1 cellular context compared by ENCODE assay signal in the genomic region with DNA sequence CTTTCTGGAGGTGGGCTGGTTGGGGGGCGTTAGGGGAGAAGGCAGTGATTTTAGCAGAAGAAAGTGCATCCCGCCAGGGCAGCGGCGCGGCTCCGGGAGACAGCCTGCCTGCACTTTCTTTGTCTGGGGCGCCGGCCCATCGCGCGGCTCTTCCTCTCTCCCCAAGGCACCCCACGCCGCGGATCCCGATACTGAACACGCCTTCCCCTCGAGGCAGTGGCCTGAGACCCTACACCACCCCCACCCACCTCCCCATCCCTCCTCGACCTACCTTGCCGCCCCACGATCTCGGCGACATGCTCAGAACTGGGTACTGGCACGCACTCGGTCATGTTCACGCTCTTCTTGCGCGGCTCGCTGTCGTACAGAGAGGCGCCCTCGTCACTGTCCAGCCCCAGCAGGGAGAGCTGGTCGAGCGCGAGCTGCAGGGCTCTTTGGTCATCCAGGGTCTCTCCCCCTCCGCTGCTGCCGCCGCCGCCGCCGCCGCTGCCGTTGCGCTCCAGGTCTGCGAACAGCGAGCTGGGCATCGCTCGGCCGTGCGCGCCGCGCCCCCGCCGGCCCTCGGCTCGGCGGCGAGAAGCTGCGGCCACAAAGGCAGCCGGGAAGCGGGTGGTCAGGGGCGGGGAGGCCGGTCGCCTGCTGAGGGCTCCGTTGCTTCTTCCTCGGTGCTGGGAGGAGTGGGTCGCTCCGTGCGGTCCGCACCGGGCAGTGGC.
TF ChIP-seq lines count a peak whose summit lies in the region.

No MANE protein-coding gene starts in this region.

TF ChIP-seq in HepG2, 621 proteins besides CTCF, POLR2A, EP300 and RAD21 (continued from another document):
- TF ChIP-seq, protein P1, sequence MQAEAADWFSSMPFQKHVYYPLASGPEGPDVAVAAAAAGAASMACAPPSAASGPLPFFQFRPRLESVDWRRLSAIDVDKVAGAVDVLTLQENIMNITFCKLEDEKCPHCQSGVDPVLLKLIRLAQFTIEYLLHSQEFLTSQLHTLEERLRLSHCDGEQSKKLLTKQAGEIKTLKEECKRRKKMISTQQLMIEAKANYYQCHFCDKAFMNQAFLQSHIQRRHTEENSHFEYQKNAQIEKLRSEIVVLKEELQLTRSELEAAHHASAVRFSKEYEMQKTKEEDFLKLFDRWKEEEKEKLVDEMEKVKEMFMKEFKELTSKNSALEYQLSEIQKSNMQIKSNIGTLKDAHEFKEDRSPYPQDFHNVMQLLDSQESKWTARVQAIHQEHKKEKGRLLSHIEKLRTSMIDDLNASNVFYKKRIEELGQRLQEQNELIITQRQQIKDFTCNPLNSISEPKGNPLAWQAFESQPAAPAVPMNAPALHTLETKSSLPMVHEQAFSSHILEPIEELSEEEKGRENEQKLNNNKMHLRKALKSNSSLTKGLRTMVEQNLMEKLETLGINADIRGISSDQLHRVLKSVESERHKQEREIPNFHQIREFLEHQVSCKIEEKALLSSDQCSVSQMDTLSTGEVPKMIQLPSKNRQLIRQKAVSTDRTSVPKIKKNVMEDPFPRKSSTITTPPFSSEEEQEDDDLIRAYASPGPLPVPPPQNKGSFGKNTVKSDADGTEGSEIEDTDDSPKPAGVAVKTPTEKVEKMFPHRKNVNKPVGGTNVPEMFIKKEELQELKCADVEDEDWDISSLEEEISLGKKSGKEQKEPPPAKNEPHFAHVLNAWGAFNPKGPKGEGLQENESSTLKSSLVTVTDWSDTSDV (CRISPR knock-in tag; IDR thresholded peaks at IDR 0.05): no peak
- no peak for TF ChIP-seq HNRNPL (IDR thresholded peaks at IDR 0.05; ENCODE audit: low read depth, low read length)
- TF ChIP-seq ARNT2 (CRISPR knock-in tag; IDR thresholded peaks at IDR 0.05; ENCODE audit: low read depth): 0 out of 2 replicates have a peak, but pooled peaks have one; percentile 11
- TF ChIP-seq ZNF33B (CRISPR knock-in tag; IDR thresholded peaks at IDR 0.05): no peak
- TF ChIP-seq, protein P2, sequence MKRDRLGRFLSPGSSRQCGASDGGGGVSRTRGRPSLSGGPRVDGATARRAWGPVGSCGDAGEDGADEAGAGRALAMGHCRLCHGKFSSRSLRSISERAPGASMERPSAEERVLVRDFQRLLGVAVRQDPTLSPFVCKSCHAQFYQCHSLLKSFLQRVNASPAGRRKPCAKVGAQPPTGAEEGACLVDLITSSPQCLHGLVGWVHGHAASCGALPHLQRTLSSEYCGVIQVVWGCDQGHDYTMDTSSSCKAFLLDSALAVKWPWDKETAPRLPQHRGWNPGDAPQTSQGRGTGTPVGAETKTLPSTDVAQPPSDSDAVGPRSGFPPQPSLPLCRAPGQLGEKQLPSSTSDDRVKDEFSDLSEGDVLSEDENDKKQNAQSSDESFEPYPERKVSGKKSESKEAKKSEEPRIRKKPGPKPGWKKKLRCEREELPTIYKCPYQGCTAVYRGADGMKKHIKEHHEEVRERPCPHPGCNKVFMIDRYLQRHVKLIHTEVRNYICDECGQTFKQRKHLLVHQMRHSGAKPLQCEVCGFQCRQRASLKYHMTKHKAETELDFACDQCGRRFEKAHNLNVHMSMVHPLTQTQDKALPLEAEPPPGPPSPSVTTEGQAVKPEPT (CRISPR knock-in tag; IDR thresholded peaks at IDR 0.05; ENCODE audit: low read depth): no peak
- no peak for TF ChIP-seq ZNF18 (CRISPR knock-in tag; IDR thresholded peaks at IDR 0.05; ENCODE audit: insufficient replicate concordance)
- peak; percentile 13; the same call in 1 of the 2 replicates for TF ChIP-seq SAP130 (CRISPR knock-in tag; IDR thresholded peaks at IDR 0.05; ENCODE audit: low read depth)
- TF ChIP-seq PHB2 (IDR thresholded peaks at IDR 0.05; ENCODE audit: partially characterized antibody): no peak
- TF ChIP-seq JUNB (CRISPR knock-in tag; IDR thresholded peaks at IDR 0.05; ENCODE audit: borderline replicate concordance): no peak
- 0 out of 2 replicates have a peak, but pooled peaks have one; percentile 14 for TF ChIP-seq ZNF274 (CRISPR knock-in tag; IDR thresholded peaks at IDR 0.05)
- no peak for TF ChIP-seq ZNF124 (CRISPR knock-in tag; IDR thresholded peaks at IDR 0.05)
- TF ChIP-seq HNRNPK (IDR thresholded peaks at IDR 0.05; ENCODE audit: low read depth, low read length, poor library complexity, severe bottlenecking): peak; percentile 2
- TF ChIP-seq ZNF20 (CRISPR knock-in tag; IDR thresholded peaks at IDR 0.05): no peak
- TF ChIP-seq RNF2 (conservative IDR thresholded peaks at IDR 0.05; ENCODE audit: low read depth): 0 out of 2 replicates have a peak, but pooled peaks have one; percentile 29
- peak; percentile 30; the same call in 1 of the 2 replicates for TF ChIP-seq MAX (IDR thresholded peaks at IDR 0.05)
- TF ChIP-seq REL (CRISPR knock-in tag; conservative IDR thresholded peaks at IDR 0.05): no peak
- TF ChIP-seq ZMAT3 (CRISPR knock-in tag; conservative IDR thresholded peaks at IDR 0.05): no peak
- TF ChIP-seq POLR2AphosphoS2 (IDR thresholded peaks at IDR 0.05; ENCODE audit: low read depth, low read length): no peak
- TF ChIP-seq ZNF615 (CRISPR knock-in tag; IDR thresholded peaks at IDR 0.05; ENCODE audit: borderline replicate concordance): no peak
- peak; percentile 68 for TF ChIP-seq ZNF687 (CRISPR knock-in tag; IDR thresholded peaks at IDR 0.05)
- 0 out of 2 replicates have a peak, but pooled peaks have one; percentile 32 for TF ChIP-seq ZIK1 (CRISPR knock-in tag; IDR thresholded peaks at IDR 0.05; ENCODE audit: borderline replicate concordance, low read depth)
- TF ChIP-seq MYPOP (CRISPR knock-in tag; IDR thresholded peaks at IDR 0.05): peak; percentile 19; the same call in 1 of the 2 replicates
- peak; percentile 8; the same call in 1 of the 2 replicates for TF ChIP-seq ATF7-NPFF (CRISPR knock-in tag; IDR thresholded peaks at IDR 0.05; ENCODE audit: low read depth)
- peak; percentile 18 for TF ChIP-seq XRCC5 (optimal IDR thresholded peaks at IDR 0.05; ENCODE audit: low read length)
- TF ChIP-seq ZNF574 (CRISPR knock-in tag; IDR thresholded peaks at IDR 0.05): 0 out of 2 replicates have a peak, but pooled peaks have one; percentile 11
- TF ChIP-seq ZFP90 (CRISPR knock-in tag; IDR thresholded peaks at IDR 0.05; ENCODE audit: borderline replicate concordance): no peak
- no peak for TF ChIP-seq ZSCAN25 (CRISPR knock-in tag; IDR thresholded peaks at IDR 0.05)
- TF ChIP-seq NFE2 (CRISPR knock-in tag; IDR thresholded peaks at IDR 0.05): no peak
- TF ChIP-seq ASH2L (IDR thresholded peaks at IDR 0.05; ENCODE audit: insufficient read length, low read depth, low read length): peak; percentile 44
- TF ChIP-seq PCBP1 (IDR thresholded peaks at IDR 0.05; ENCODE audit: borderline replicate concordance, low read depth, low read length): 0 out of 2 replicates have a peak, but pooled peaks have one; percentile 10
- 0 out of 2 replicates have a peak, but pooled peaks have one; percentile 25 for TF ChIP-seq CHCHD3 (CRISPR knock-in tag; IDR thresholded peaks at IDR 0.05)
TF ChIP-seq in HepG2: peak in this region for 16.
